In genomic region chr11:67056640-67057409, GRCh38 we compare ENCODE assay signal across 8 cellular contexts. TPM values are rescaled to one million over a fixed set of nuclear protein-coding genes. Genes with fewer than 3 reads are reported as not detected.
DNase-seq lines count a peak whose midpoint lies in the region; ATAC-seq lines count a peak whose summit lies in the region.

Gene RHOD (plus strand): TSS chr11:67056847. CDS start chr11:67056903, 56 bp downstream.

- peak within 1 kb of the TSS; percentile 63 for H3K4me3 Mint-ChIP-seq in activated CD4-positive, alpha-beta T cell treated with anti-CD3 and anti-CD28 coated beads for 36 hours
- H3K4me3 Mint-ChIP-seq in activated naive CD4-positive, alpha-beta T cell treated with anti-CD3 and anti-CD28 coated beads, Interleukin-2, amount 10 ng/mL, durations not matched to agents 7 days and 5 days, result peak within 1 kb of the TSS; percentile 48

- POLR2A ChIA-PET in activated CD4-positive, alpha-beta T cell treated with anti-CD3 and anti-CD28 coated beads for 36 hours (lab: Charles Lee), result interaction anchor here (0.7 kb wide), 1 partner anchor 534 kb away, joined by 3 read pairs; no protein-coding TSS in a partner anchor

- H3K27me3 Mint-ChIP-seq in activated CD4-positive, alpha-beta T cell treated with anti-CD3 and anti-CD28 coated beads for 36 hours, result peaks cover 4% of the 10 kb centered on the region
- H3K27me3 Mint-ChIP-seq in activated naive CD4-positive, alpha-beta T cell treated with anti-CD3 and anti-CD28 coated beads, Interleukin-2, amount 10 ng/mL, durations not matched to agents 7 days and 5 days, result peaks cover 81% of the 10 kb centered on the region

- peak; percentile 60 for ATAC-seq in activated CD4-positive, alpha-beta T cell treated with anti-CD3 and anti-CD28 coated beads for 36 hours

- H3K36me3 Mint-ChIP-seq in activated CD4-positive, alpha-beta T cell treated with anti-CD3 and anti-CD28 coated beads for 36 hours (ENCODE audit: low read depth), result no peaks in the 10 kb centered on the region
- H3K36me3 Mint-ChIP-seq in activated naive CD4-positive, alpha-beta T cell treated with anti-CD3 and anti-CD28 coated beads, Interleukin-2, amount 10 ng/mL, durations not matched to agents 7 days and 5 days, result no peaks in the 10 kb centered on the region

- intact Hi-C loops in activated CD4-positive, alpha-beta T cell treated with anti-CD3 and anti-CD28 coated beads for 36 hours (cut with DNase I, micrococcal nuclease), result no loop called here
- intact Hi-C loops in cardiac septum (cut with DNase I), result no loop called here

- peaks cover 17% of the 10 kb centered on the region for H3K4me1 Mint-ChIP-seq in activated CD4-positive, alpha-beta T cell treated with anti-CD3 and anti-CD28 coated beads for 36 hours
- peaks cover 12% of the 10 kb centered on the region for H3K4me1 Mint-ChIP-seq in activated naive CD4-positive, alpha-beta T cell treated with anti-CD3 and anti-CD28 coated beads, Interleukin-2, amount 10 ng/mL, durations not matched to agents 7 days and 5 days

- peak; percentile 64 for DNase-seq in activated CD4-positive, alpha-beta T cell treated with anti-CD3 and anti-CD28 coated beads for 36 hours
- no peak for DNase-seq in activated CD4-positive, alpha-beta T cell treated with anti-CD3 and anti-CD28 coated beads for 1 hour
- DNase-seq in activated naive CD4-positive, alpha-beta T cell treated with anti-CD3 and anti-CD28 coated beads, Interleukin-2, amount 10 ng/mL, durations not matched to agents 7 days and 5 days, result peak; percentile 58
- DNase-seq in cardiac septum (ENCODE audit: low spot score) (no peak), renal cortical epithelial cell (ENCODE audit: low read depth) (no peak), T1000 (lab: John Stamatoyannopoulos, UW) (no peak), kidney glomerular epithelial cell (lab: John Stamatoyannopoulos, UW) (no peak), NCI-H2081 treated with DMSO at 0.1 percent for 48 hours (lab: John Stamatoyannopoulos, UW) (no peak)

- CTCF ChIA-PET in activated CD4-positive, alpha-beta T cell treated with anti-CD3 and anti-CD28 coated beads for 36 hours (lab: Charles Lee), result interaction anchor here (0.9 kb wide), 1 partner anchor 326 kb away, joined by 3 read pairs; no protein-coding TSS in a partner anchor
- CTCF ChIA-PET in activated naive CD4-positive, alpha-beta T cell treated with anti-CD3 and anti-CD28 coated beads, Interleukin-2, amount 10 ng/mL, durations not matched to agents 7 days and 5 days (lab: Charles Lee), result interaction anchor here (6.0 kb wide), 1 partner anchor 16 kb away, joined by 48 read pairs; no protein-coding TSS in a partner anchor

- no peak within 1 kb of the TSS for H3K27ac Mint-ChIP-seq in activated CD4-positive, alpha-beta T cell treated with anti-CD3 and anti-CD28 coated beads for 36 hours
- no peak within 1 kb of the TSS for H3K27ac Mint-ChIP-seq in activated naive CD4-positive, alpha-beta T cell treated with anti-CD3 and anti-CD28 coated beads, Interleukin-2, amount 10 ng/mL, durations not matched to agents 7 days and 5 days

- no peaks in the 10 kb centered on the region for H3K9me3 Mint-ChIP-seq in activated CD4-positive, alpha-beta T cell treated with anti-CD3 and anti-CD28 coated beads for 36 hours (ENCODE audit: low read depth)
- no peaks in the 10 kb centered on the region for H3K9me3 Mint-ChIP-seq in activated naive CD4-positive, alpha-beta T cell treated with anti-CD3 and anti-CD28 coated beads, Interleukin-2, amount 10 ng/mL, durations not matched to agents 7 days and 5 days

RNA-seq across cellular contexts. Expression of gene RHOD, which starts in this region (rescaled TPM):
- total RNA-seq in activated CD4-positive, alpha-beta T cell treated with anti-CD3 and anti-CD28 coated beads for 36 hours, result under 1 TPM; 0.47 to 0.78 TPM
- 25.8 TPM for total RNA-seq in cardiac septum
- 22.3 and 24.5 TPM in 2 replicates for total RNA-seq in renal cortical epithelial cell

Comparison
In these comparisons a context has a peak if more than half of its experiments do, and no peak if none do; other contexts are left out.
1. RNA of gene RHOD (total RNA-seq): 25.8 TPM in cardiac septum (single experiment) and 22.3 to 24.5 TPM in renal cortical epithelial cell; 0.47 to 0.78 TPM in activated CD4-positive, alpha-beta T cell treated with anti-CD3 and anti-CD28 coated beads for 36 hours; every median in the first group is over 10 times any median in the second.
2. Peak in DNase-seq and ATAC-seq in activated CD4-positive, alpha-beta T cell treated with anti-CD3 and anti-CD28 coated beads for 36 hours; RNA of the gene not detected or under 1 TPM.